In genomic region chr1:56356376-56356775, GRCh38 we compare ENCODE assay signal across 24 cellular contexts.
"Had no signal": no experiment of that assay in that cellular context is flagged by ENCODE, and none has a peak within 500 bp of the region (broad histone marks: within the 10 kb centered on the region; RNA-seq: fewer than 3 reads in every experiment).

No MANE protein-coding gene starts in this region.

- H3K27me3 ChIP-seq: esophagus squamous epithelium, ovary, spleen, testis, tibial artery, upper lobe of left lung had no signal

- H3K9me3 ChIP-seq: esophagus squamous epithelium, ovary, spleen, testis, tibial artery, upper lobe of left lung had no signal

- H3K36me3 ChIP-seq: esophagus squamous epithelium, ovary, spleen, tibial artery, upper lobe of left lung had no signal

- DNase-seq: dermis blood vessel endothelial cell; effector memory CD8-positive, alpha-beta T cell; erythroblast; esophagus squamous epithelium; head of caudate nucleus; hippocampal formation; left colon; naive B cell; occipital lobe; ovary; posterior cingulate gyrus; retina; spleen; stimulated activated CD4-positive, alpha-beta T cell treated with anti-CD3 and anti-CD28 coated beads, Interleukin-4, amount 100 ng/mL, for 4 hours; stimulated activated naive CD8-positive, alpha-beta T cell treated with anti-CD3 and anti-CD28 coated beads, Interleukin-15, Interleukin-2, amounts not matched to agents 100 U/mL and 50 U/mL, for 24 hours; substantia nigra; testis; tibial artery; upper lobe of left lung had no signal

- H3K4me3 ChIP-seq: coronary artery, esophagus squamous epithelium, lung, ovary, spleen, testis, tibial artery, upper lobe of left lung had no signal

- H3K27ac ChIP-seq: coronary artery, esophagus squamous epithelium, ovary, spleen, testis, tibial artery, upper lobe of left lung had no signal

- H3K4me1 ChIP-seq: spleen, testis, tibial artery, upper lobe of left lung had no signal

- ATAC-seq: effector memory CD8-positive, alpha-beta T cell; left colon; natural killer cell treated with Interleukin-12 subunit alpha and Interleukin-12 subunit beta and Interleukin-15 and Interleukin-18, amount 100 ng/mL, for 72 hours; sciatic nerve; stimulated activated memory B cell treated with anti-CD40 and anti-IgM and Interleukin-4, amounts not matched to agents 10 μg/mL and 1 μg/mL and 100 μg/mL, for 72 hours; stimulated activated naive CD8-positive, alpha-beta T cell treated with anti-CD3 and anti-CD28 coated beads, Interleukin-15, Interleukin-2, amounts not matched to agents 100 U/mL and 50 U/mL, for 24 hours had no signal
